In the genomic region with DNA sequence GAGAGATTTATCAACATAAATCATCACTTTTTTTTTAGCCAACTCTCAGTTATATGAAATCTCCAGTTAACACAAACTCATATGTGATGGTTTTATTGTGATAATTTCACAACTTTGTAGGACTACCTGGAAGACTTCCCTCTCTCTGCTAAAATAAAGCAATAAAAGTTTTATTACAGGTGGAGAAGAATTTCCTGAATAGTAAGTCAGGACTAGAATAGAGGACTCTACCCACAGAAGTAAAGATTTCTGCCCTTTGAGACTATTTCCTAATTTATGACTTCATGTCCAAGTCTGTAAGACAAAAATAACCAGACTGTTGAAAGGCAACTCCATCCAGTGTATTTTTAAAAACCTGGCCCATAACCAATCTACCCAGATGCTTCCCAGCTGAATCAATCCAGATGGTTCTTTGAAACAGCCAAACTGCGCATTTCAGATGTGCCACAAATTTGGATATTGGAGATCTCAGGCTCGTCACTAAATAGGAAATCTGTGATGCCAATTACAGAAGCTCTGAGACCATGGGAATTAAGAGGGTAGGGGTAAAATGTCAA, we compare ENCODE assay signal across 14 cellular contexts.
"Had no signal": no experiment of that assay in that cellular context is flagged by ENCODE, and none has a peak within 500 bp of the region (broad histone marks: within the 10 kb centered on the region; RNA-seq: fewer than 3 reads in every experiment).

No MANE protein-coding gene starts in this region.

- DNase-seq: activated CD4-positive, CD25-positive, alpha-beta regulatory T cell; activated naive CD4-positive, alpha-beta T cell treated with anti-CD3 and anti-CD28 coated beads for 36 hours; activated naive CD8-positive, alpha-beta T cell treated with anti-CD3 and anti-CD28 coated beads, Interleukin-2, amount 50 U/mL, for 24 hours; activated T-cell treated with anti-CD3 and anti-CD28 coated beads for 4 hours; kidney glomerular epithelial cell; natural killer cell; retina; stimulated activated CD4-positive, alpha-beta T cell treated with anti-CD3 and anti-CD28 coated beads, Interleukin-4, amount 100 ng/mL, for 4 hours; stimulated activated CD8-positive, alpha-beta memory T cell treated with anti-CD3 and anti-CD28 coated beads, Interleukin-4, amount 100 ng/mL, for 48 hours; stimulated activated naive CD4-positive, alpha-beta T cell treated with Interleukin-2 at 50 U/mL for 16 hours; substantia nigra; SW 1271 had no signal

- H3K4me3 ChIP-seq: smooth muscle cell had no signal

- ATAC-seq: activated naive CD8-positive, alpha-beta T cell treated with anti-CD3 and anti-CD28 coated beads, Interleukin-2, amount 50 U/mL, for 24 hours; activated T-helper 17 cell treated with anti-CD3 and anti-CD28 coated beads, Interleukin-2, amount 50 U/mL, for 72 hours; natural killer cell had no signal

- H3K4me2 ChIP-seq: smooth muscle cell had no signal
